14 cellular contexts compared by ENCODE assay signal in genomic region chr14:22460461-22461195, GRCh38.
DNase-seq lines count a peak whose midpoint lies in the region; ATAC-seq and TF ChIP-seq lines count a peak whose summit lies in the region.
"Had no signal": no experiment of that assay in that cellular context is flagged by ENCODE, and none has a peak within 500 bp of the region (broad histone marks: within the 10 kb centered on the region; RNA-seq: fewer than 3 reads in every experiment).

No MANE protein-coding gene starts in this region.

- no peaks in the 10 kb centered on the region for H3K9me3 Mint-ChIP-seq in immature natural killer cell
- no peaks in the 10 kb centered on the region for H3K9me3 Mint-ChIP-seq in CD4-positive, alpha-beta memory T cell
- H3K9me3 Mint-ChIP-seq: CD4-positive, alpha-beta T cell had no signal

- H3K4me3 Mint-ChIP-seq in immature natural killer cell, result peak overlapping the region; percentile 93 to 100 (median 99)
- no peak overlapping the region for H3K4me3 Mint-ChIP-seq in CD4-positive, alpha-beta memory T cell
- H3K4me3 Mint-ChIP-seq: CD4-positive, alpha-beta T cell had no signal

- CTCF ChIA-PET in CD4-positive, alpha-beta memory T cell (lab: Charles Lee; ENCODE audit: partially characterized antibody), result no interaction called here

- H3K4me3 ChIP-seq in GM12865 (ENCODE audit: low read depth, low read length), result no peak overlapping the region
- no peak overlapping the region for H3K4me3 ChIP-seq in CD4-positive, alpha-beta memory T cell (ENCODE audit: low read length in 2 of 2)
- H3K4me3 ChIP-seq: SJSA1, skin epidermis had no signal

- no peak overlapping the region for H3K27ac ChIP-seq in CD4-positive, alpha-beta memory T cell (ENCODE audit: low read depth, low read length)
- H3K27ac ChIP-seq: SJSA1 had no signal

- peak; percentile 84 for DNase-seq in GM12865 (ENCODE audit: low read depth)
- peak; percentile 52 for DNase-seq in NOMO-1 treated with dmso at 0.1 percent for 144 hours (lab: John Stamatoyannopoulos, UW; ENCODE audit: unreplicated experiment)
- peak; percentile 73 to 77 (median 76) for DNase-seq in immature natural killer cell
- DNase-seq in left colon, result no peak
- DNase-seq in cerebellar nuclear complex (lab: John Stamatoyannopoulos, UW), result no peak
- DNase-seq in CD4-positive, alpha-beta memory T cell, result no peak
- DNase-seq: activated CD4-positive, alpha-beta T cell treated with anti-CD3 and anti-CD28 coated beads, Interleukin-2, amount 50 U/mL, for 4 hours; CD4-positive, alpha-beta T cell; GOT3; NCI-H2107 had no signal

- ATAC-seq in GM21723 (IDR thresholded peaks at IDR 0.05; ENCODE audit: unreplicated experiment) (peak; percentile 45), left colon (no peak), GM19455 (IDR thresholded peaks at IDR 0.05; ENCODE audit: unreplicated experiment) (no peak)

- no peaks in the 10 kb centered on the region for H3K27me3 ChIP-seq in CD4-positive, alpha-beta memory T cell (ENCODE audit: insufficient read depth, low read length)
- H3K27me3 ChIP-seq: SJSA1 had no signal

- peaks cover 0 to 20% (median 14%) of the 10 kb centered on the region in 3 donors for H3K27me3 Mint-ChIP-seq in immature natural killer cell (ENCODE audit: low read depth in 3 of 3)
- no peaks in the 10 kb centered on the region for H3K27me3 Mint-ChIP-seq in CD4-positive, alpha-beta memory T cell
- H3K27me3 Mint-ChIP-seq: CD4-positive, alpha-beta T cell had no signal

- H3K36me3 ChIP-seq in CD4-positive, alpha-beta memory T cell (ENCODE audit: insufficient read depth, low read length), result no peaks in the 10 kb centered on the region
- H3K36me3 ChIP-seq: SJSA1 had no signal

- no peaks in the 10 kb centered on the region for H3K4me1 ChIP-seq in CD4-positive, alpha-beta memory T cell (ENCODE audit: insufficient read depth, low read length)

- peak overlapping the region; percentile 94 to 100 (median 96) for H3K27ac Mint-ChIP-seq in immature natural killer cell
- no peak overlapping the region for H3K27ac Mint-ChIP-seq in CD4-positive, alpha-beta memory T cell
- H3K27ac Mint-ChIP-seq: CD4-positive, alpha-beta T cell had no signal

- intact Hi-C loops in left colon (cut with DNase I, micrococcal nuclease), result no loop called here
- intact Hi-C loops in CD4-positive, alpha-beta memory T cell (cut with micrococcal nuclease), result no loop called here

- peaks cover 60 to 82% (median 72%) of the 10 kb centered on the region in 3 donors for H3K36me3 Mint-ChIP-seq in immature natural killer cell
- H3K36me3 Mint-ChIP-seq in CD4-positive, alpha-beta memory T cell, result no peaks in the 10 kb centered on the region

- peaks cover 98 to 100% of the 10 kb centered on the region in 2 donors for H3K4me1 Mint-ChIP-seq in immature natural killer cell
- no peaks in the 10 kb centered on the region for H3K4me1 Mint-ChIP-seq in CD4-positive, alpha-beta memory T cell

- TF ChIP-seq CTCF in GM12865 (IDR thresholded peaks at IDR 0.05; ENCODE audit: insufficient read depth, low read depth, low read length, missing control alignments), result no peak

- POLR2A ChIA-PET in CD4-positive, alpha-beta memory T cell (lab: Charles Lee; ENCODE audit: partially characterized antibody), result no interaction called here

- no peaks in the 10 kb centered on the region for H3K9me3 ChIP-seq in CD4-positive, alpha-beta memory T cell (ENCODE audit: control insufficient read depth in 1 of 2, low read length in 2 of 2)
- H3K9me3 ChIP-seq: SJSA1 had no signal

Comparison
In these comparisons a context has a peak if more than half of its experiments do, and no peak if none do; other contexts are left out.
1. DNase-seq: peak in GM12865 (single experiment), NOMO-1 treated with dmso at 0.1 percent for 144 hours (single experiment) and immature natural killer cell (3 of 3); none in left colon (0 of 2), cerebellar nuclear complex (0 of 2) and CD4-positive, alpha-beta memory T cell (0 of 5).
2. H3K27ac Mint-ChIP-seq: peak in immature natural killer cell (6 of 6); none in CD4-positive, alpha-beta memory T cell (0 of 7).
3. H3K4me3 Mint-ChIP-seq: peak in immature natural killer cell (5 of 5); none in CD4-positive, alpha-beta memory T cell (0 of 8).